Comparison of ENCODE assay signal across 4 cellular contexts in genomic region chr1:31195267-31195666, GRCh38. TPM values are rescaled to one million over a fixed set of nuclear protein-coding genes. Genes with fewer than 3 reads are reported as not detected.
"Had no signal": no experiment of that assay in that cellular context is flagged by ENCODE, and none has a peak within 500 bp of the region (broad histone marks: within the 10 kb centered on the region; RNA-seq: fewer than 3 reads in every experiment).

No MANE protein-coding gene starts in this region.

RNA-seq across cellular contexts. Expression of gene NKAIN1, which starts 44.4 kb away (rescaled TPM):
- total RNA-seq: HT-29, LHCN-M2, MCF 10A, Peyer's patch had no signal
